ENCODE assay signal across 8 cellular contexts in genomic region chr1:46718340-46718726, GRCh38. TPM values are rescaled to one million over a fixed set of nuclear protein-coding genes. Genes with fewer than 3 reads are reported as not detected.
DNase-seq lines count a peak whose midpoint lies in the region; ATAC-seq, FAIRE-seq and TF ChIP-seq lines count a peak whose summit lies in the region.

No MANE protein-coding gene starts in this region.

- peak overlapping the region; percentile 96 for H3K4me3 Mint-ChIP-seq in stimulated activated naive CD8-positive, alpha-beta T cell treated with anti-CD3 and anti-CD28 coated beads, Interleukin-15, Interleukin-2, amounts not matched to agents 100 ng/mL and 50 ng/mL, for 24 hours
- H3K4me3 Mint-ChIP-seq in activated CD8-positive, alpha-beta T cell treated with anti-CD3 and anti-CD28 coated beads, Interleukin-2, amount 10 ng/mL, durations not matched to agents 7 days and 5 days = peak overlapping the region; percentile 94

- no peak for ATAC-seq in stimulated activated naive CD8-positive, alpha-beta T cell treated with anti-CD3 and anti-CD28 coated beads, Interleukin-15, Interleukin-2, amounts not matched to agents 100 U/mL and 50 U/mL, for 24 hours
- ATAC-seq in activated CD8-positive, alpha-beta T cell treated with anti-CD3 and anti-CD28 coated beads, Interleukin-2, amount 10 ng/mL, durations not matched to agents 7 days and 5 days = no peak
- no peak for ATAC-seq in GM21737 (IDR thresholded peaks at IDR 0.05; ENCODE audit: unreplicated experiment)

- no peak for DNase-seq in stimulated activated naive CD8-positive, alpha-beta T cell treated with anti-CD3 and anti-CD28 coated beads, Interleukin-15, Interleukin-2, amounts not matched to agents 100 U/mL and 50 U/mL, for 24 hours
- no peak for DNase-seq in activated CD8-positive, alpha-beta T cell treated with anti-CD3 and anti-CD28 coated beads, Interleukin-2, amount 10 ng/mL, durations not matched to agents 7 days and 5 days
- DNase-seq in D721Med (ENCODE audit: insufficient read length, low spot score) = no peak
- no peak for DNase-seq in urothelium cell line (ENCODE audit: low spot score)

- H3K9me3 Mint-ChIP-seq in stimulated activated naive CD8-positive, alpha-beta T cell treated with anti-CD3 and anti-CD28 coated beads, Interleukin-15, Interleukin-2, amounts not matched to agents 100 ng/mL and 50 ng/mL, for 24 hours = no peaks in the 10 kb centered on the region
- no peaks in the 10 kb centered on the region for H3K9me3 Mint-ChIP-seq in activated CD8-positive, alpha-beta T cell treated with anti-CD3 and anti-CD28 coated beads, Interleukin-2, amount 10 ng/mL, durations not matched to agents 7 days and 5 days (ENCODE audit: insufficient read depth)

- H3K27me3 Mint-ChIP-seq in stimulated activated naive CD8-positive, alpha-beta T cell treated with anti-CD3 and anti-CD28 coated beads, Interleukin-15, Interleukin-2, amounts not matched to agents 100 ng/mL and 50 ng/mL, for 24 hours = no peaks in the 10 kb centered on the region
- no peaks in the 10 kb centered on the region for H3K27me3 Mint-ChIP-seq in activated CD8-positive, alpha-beta T cell treated with anti-CD3 and anti-CD28 coated beads, Interleukin-2, amount 10 ng/mL, durations not matched to agents 7 days and 5 days (ENCODE audit: low read depth)

- peaks cover 41% of the 10 kb centered on the region for H3K4me1 Mint-ChIP-seq in stimulated activated naive CD8-positive, alpha-beta T cell treated with anti-CD3 and anti-CD28 coated beads, Interleukin-15, Interleukin-2, amounts not matched to agents 100 ng/mL and 50 ng/mL, for 24 hours (ENCODE audit: low read depth)
- H3K4me1 Mint-ChIP-seq in activated CD8-positive, alpha-beta T cell treated with anti-CD3 and anti-CD28 coated beads, Interleukin-2, amount 10 ng/mL, durations not matched to agents 7 days and 5 days (ENCODE audit: low read depth) = peaks cover 40% of the 10 kb centered on the region

- no peak for TF ChIP-seq CTCF in D721Med (IDR thresholded peaks at IDR 0.05; ENCODE audit: insufficient read depth, missing control alignments)

- H3K27me3 ChIP-seq in iPS-20b (ENCODE audit: insufficient read depth, low read length) (no peaks in the 10 kb centered on the region), subcutaneous abdominal adipose tissue (ENCODE audit: control insufficient read depth in 5 of 5, insufficient read depth in 4 of 5, low read length in 5 of 5) (no peaks in the 10 kb centered on the region)

- CTCF ChIA-PET in activated CD8-positive, alpha-beta T cell treated with anti-CD3 and anti-CD28 coated beads, Interleukin-2, amount 10 ng/mL, durations not matched to agents 7 days and 5 days (lab: Charles Lee) = interaction anchor here (1.0 to 2.6 kb wide), 3 partner anchors 112 to 188 kb away, joined by 3 to 7 read pairs (median 5); no protein-coding TSS in a partner anchor

- H3K36me3 ChIP-seq in iPS-20b (ENCODE audit: insufficient read depth, low read depth, low read length) (peaks cover 30% of the 10 kb centered on the region), subcutaneous abdominal adipose tissue (ENCODE audit: control insufficient read depth in 5 of 5, insufficient read depth in 5 of 5, low read length in 5 of 5) (peaks cover 5 to 25% (median 20%) of the 10 kb centered on the region in 5 donors)

- H3K4me1 ChIP-seq in iPS-20b (ENCODE audit: insufficient read depth, low read length) (peaks cover 16% of the 10 kb centered on the region), subcutaneous abdominal adipose tissue (ENCODE audit: control insufficient read depth in 5 of 5, insufficient read depth in 5 of 5, low read length in 5 of 5) (peaks cover 14 to 54% (median 28%) of the 10 kb centered on the region in 5 donors)

- FAIRE-seq in D721Med (lab: Jason Lieb, UNC) (no peak), urothelium cell line (lab: Jason Lieb, UNC) (no peak)

- no peaks in the 10 kb centered on the region for H3K9me3 ChIP-seq in iPS-20b (ENCODE audit: insufficient read depth, low read depth, low read length)
- H3K9me3 ChIP-seq in subcutaneous abdominal adipose tissue (ENCODE audit: control insufficient read depth in 5 of 5, low read length in 5 of 5) = no peaks in the 10 kb centered on the region

- peaks cover 31% of the 10 kb centered on the region for H3K36me3 Mint-ChIP-seq in stimulated activated naive CD8-positive, alpha-beta T cell treated with anti-CD3 and anti-CD28 coated beads, Interleukin-15, Interleukin-2, amounts not matched to agents 100 ng/mL and 50 ng/mL, for 24 hours (ENCODE audit: low read depth)
- peaks cover 34% of the 10 kb centered on the region for H3K36me3 Mint-ChIP-seq in activated CD8-positive, alpha-beta T cell treated with anti-CD3 and anti-CD28 coated beads, Interleukin-2, amount 10 ng/mL, durations not matched to agents 7 days and 5 days (ENCODE audit: low read depth)

- H3K27ac ChIP-seq in iPS-20b (ENCODE audit: low read length) = peak overlapping the region; percentile 65
- H3K27ac ChIP-seq in subcutaneous abdominal adipose tissue (ENCODE audit: low read depth, low read length) = peak overlapping the region; percentile 80

- H3K4me3 ChIP-seq in iPS-20b (ENCODE audit: low read length) (peak overlapping the region; percentile 92), subcutaneous abdominal adipose tissue (ENCODE audit: low read depth in 1 of 5, low read length in 5 of 5) (peak overlapping the region; percentile 77 to 92 (median 91))

- H3K27ac Mint-ChIP-seq in stimulated activated naive CD8-positive, alpha-beta T cell treated with anti-CD3 and anti-CD28 coated beads, Interleukin-15, Interleukin-2, amounts not matched to agents 100 ng/mL and 50 ng/mL, for 24 hours = peak overlapping the region; percentile 92
- H3K27ac Mint-ChIP-seq in activated CD8-positive, alpha-beta T cell treated with anti-CD3 and anti-CD28 coated beads, Interleukin-2, amount 10 ng/mL, durations not matched to agents 7 days and 5 days = peak overlapping the region; percentile 95

- peak overlapping the region; percentile 87 for H3K9ac ChIP-seq in iPS-20b (ENCODE audit: low read depth, low read length)
- peak overlapping the region; percentile 60 to 97 (median 94) for H3K9ac ChIP-seq in subcutaneous abdominal adipose tissue (ENCODE audit: low read length in 5 of 5)

- POLR2A ChIA-PET in activated CD8-positive, alpha-beta T cell treated with anti-CD3 and anti-CD28 coated beads, Interleukin-2, amount 10 ng/mL, durations not matched to agents 7 days and 5 days (lab: Charles Lee) = interaction anchor here (0.6 to 2.1 kb wide), 5 partner anchors 44 to 415 kb away, joined by 3 to 6 read pairs (median 3); partner anchors contain the start of genes ATPAF1, LRRC41, MKNK1 and MOB3C

RNA-seq across cellular contexts. Expression of gene EFCAB14, which starts 0.6 kb away (rescaled TPM):
- total RNA-seq in activated CD8-positive, alpha-beta T cell treated with anti-CD3 and anti-CD28 coated beads, Interleukin-2, amount 10 ng/mL, durations not matched to agents 7 days and 5 days = 10 to 100 TPM; 81.4 to 85.1 TPM

RNA-seq across cellular contexts. Expression of gene TEX38, which starts 46.7 kb away (rescaled TPM):
- total RNA-seq in activated CD8-positive, alpha-beta T cell treated with anti-CD3 and anti-CD28 coated beads, Interleukin-2, amount 10 ng/mL, durations not matched to agents 7 days and 5 days = not detected

RNA-seq across cellular contexts. Expression of gene ATPAF1, which starts 50.2 kb away (rescaled TPM):
- 10 to 100 TPM; 47.4 to 55.0 TPM for total RNA-seq in activated CD8-positive, alpha-beta T cell treated with anti-CD3 and anti-CD28 coated beads, Interleukin-2, amount 10 ng/mL, durations not matched to agents 7 days and 5 days
